ENCODE assay signal across 11 cellular contexts in genomic region chr6:47483516-47483852, GRCh38. TPM values are rescaled to one million over a fixed set of nuclear protein-coding genes. Genes with fewer than 3 reads are reported as not detected.
A peak's percentile ranks its signal among the peaks of the same experiment; 100 is the strongest.
DNase-seq lines count a peak whose midpoint lies in the region; ATAC-seq and TF ChIP-seq lines count a peak whose summit lies in the region.
"Had no signal": no experiment of that assay in that cellular context is flagged by ENCODE, and none has a peak within 500 bp of the region (broad histone marks: within the 10 kb centered on the region; RNA-seq: fewer than 3 reads in every experiment).

No MANE protein-coding gene starts in this region.

- TF ChIP-seq EP300 in stomach (IDR thresholded peaks at IDR 0.05) = no peak

- ATAC-seq in activated CD8-positive, alpha-beta T cell treated with anti-CD3 and anti-CD28 coated beads for 36 hours = no peak
- no peak for ATAC-seq in activated CD8-positive, alpha-beta T cell treated with anti-CD3 and anti-CD28 coated beads, Interleukin-2, amount 10 ng/mL, durations not matched to agents 7 days and 5 days
- ATAC-seq in HG03108 (IDR thresholded peaks at IDR 0.05; ENCODE audit: unreplicated experiment) = peak; percentile 24

- in situ Hi-C loops in mammary epithelial cell (cut with MboI; ENCODE audit: low sequenced_read_pairs in 2 of 2) = no loop called here

- TF ChIP-seq CTCF in activated CD8-positive, alpha-beta T cell treated with anti-CD3 and anti-CD28 coated beads for 36 hours (IDR thresholded peaks at IDR 0.05) = no peak
- TF ChIP-seq CTCF in mammary epithelial cell (conservative IDR thresholded peaks at IDR 0.05 in 1 of 2, IDR thresholded peaks at IDR 0.05 in 1 of 2; ENCODE audit: extremely low read depth in 1 of 2, insufficient read depth in 1 of 2, low read depth in 1 of 2, low read length in 2 of 2) = no peak
- no peak for TF ChIP-seq CTCF in stomach (IDR thresholded peaks at IDR 0.05)

- intact Hi-C loops in activated CD8-positive, alpha-beta T cell treated with anti-CD3 and anti-CD28 coated beads for 36 hours (cut with micrococcal nuclease) = no loop called here
- intact Hi-C loops in mammary epithelial cell (cut with micrococcal nuclease) = no loop called here
- intact Hi-C loops in stomach (cut with DNase I; ENCODE audit: low total_unique reads) = no loop called here

- H3K36me3 Mint-ChIP-seq in activated CD8-positive, alpha-beta T cell treated with anti-CD3 and anti-CD28 coated beads for 36 hours (ENCODE audit: low read depth) = peaks cover 5% of the 10 kb centered on the region
- peaks cover 17% of the 10 kb centered on the region for H3K36me3 Mint-ChIP-seq in activated CD8-positive, alpha-beta T cell treated with anti-CD3 and anti-CD28 coated beads, Interleukin-2, amount 10 ng/mL, durations not matched to agents 7 days and 5 days (ENCODE audit: low read depth)
- peaks cover 8% of the 10 kb centered on the region for H3K36me3 Mint-ChIP-seq in activated naive CD4-positive, alpha-beta T cell treated with anti-CD3 and anti-CD28 coated beads, Interleukin-2, amount 10 ng/mL, durations not matched to agents 7 days and 5 days

- dilution Hi-C loops in mammary epithelial cell (cut with HindIII; ENCODE audit: low sequenced_read_pairs) = no loop called here

- no peak overlapping the region for H3K9ac ChIP-seq in mammary epithelial cell (ENCODE audit: insufficient read depth, low read length)

- no TSS peak for BruUV-seq in mammary epithelial cell (replicated peaks; lab: Mats Ljungman, UMichigan)

- peaks cover 28% of the 10 kb centered on the region for H3K4me1 ChIP-seq in mammary epithelial cell (ENCODE audit: insufficient read depth, low read length)
- peaks cover 5 to 75% (median 49%) of the 10 kb centered on the region in 4 donors for H3K4me1 ChIP-seq in stomach

- CTCF ChIA-PET in activated CD8-positive, alpha-beta T cell treated with anti-CD3 and anti-CD28 coated beads for 36 hours (lab: Charles Lee) = interaction anchor here (1.4 kb wide), 1 partner anchor 13 kb away, joined by 4 read pairs; no protein-coding TSS in a partner anchor
- CTCF ChIA-PET in activated CD8-positive, alpha-beta T cell treated with anti-CD3 and anti-CD28 coated beads, Interleukin-2, amount 10 ng/mL, durations not matched to agents 7 days and 5 days (lab: Charles Lee) = no interaction called here
- CTCF ChIA-PET in mammary epithelial cell (lab: Charles Lee; ENCODE audit: low non-redundant PET) = no interaction called here
- CTCF ChIA-PET in activated naive CD4-positive, alpha-beta T cell treated with anti-CD3 and anti-CD28 coated beads, Interleukin-2, amount 10 ng/mL, durations not matched to agents 7 days and 5 days (lab: Charles Lee) = interaction anchor here (0.9 kb wide), 1 partner anchor 292 kb away, joined by 3 read pairs; no protein-coding TSS in a partner anchor

- H3K36me3 ChIP-seq in mammary epithelial cell (ENCODE audit: insufficient read depth, low read length) = no peaks in the 10 kb centered on the region
- no peaks in the 10 kb centered on the region for H3K36me3 ChIP-seq in stomach

- H3K4me3 Mint-ChIP-seq in activated CD8-positive, alpha-beta T cell treated with anti-CD3 and anti-CD28 coated beads for 36 hours = no peak overlapping the region
- no peak overlapping the region for H3K4me3 Mint-ChIP-seq in activated CD8-positive, alpha-beta T cell treated with anti-CD3 and anti-CD28 coated beads, Interleukin-2, amount 10 ng/mL, durations not matched to agents 7 days and 5 days
- no peak overlapping the region for H3K4me3 Mint-ChIP-seq in activated naive CD4-positive, alpha-beta T cell treated with anti-CD3 and anti-CD28 coated beads, Interleukin-2, amount 10 ng/mL, durations not matched to agents 7 days and 5 days

- peaks cover 31% of the 10 kb centered on the region for H4K20me1 ChIP-seq in mammary epithelial cell (ENCODE audit: insufficient read depth, low read length)

- H3K4me1 Mint-ChIP-seq in activated CD8-positive, alpha-beta T cell treated with anti-CD3 and anti-CD28 coated beads for 36 hours (ENCODE audit: low read depth) = peaks cover 63% of the 10 kb centered on the region
- peaks cover 45% of the 10 kb centered on the region for H3K4me1 Mint-ChIP-seq in activated CD8-positive, alpha-beta T cell treated with anti-CD3 and anti-CD28 coated beads, Interleukin-2, amount 10 ng/mL, durations not matched to agents 7 days and 5 days (ENCODE audit: low read depth)
- peaks cover 49% of the 10 kb centered on the region for H3K4me1 Mint-ChIP-seq in activated naive CD4-positive, alpha-beta T cell treated with anti-CD3 and anti-CD28 coated beads, Interleukin-2, amount 10 ng/mL, durations not matched to agents 7 days and 5 days

- no peak for DNase-seq in activated CD8-positive, alpha-beta T cell treated with anti-CD3 and anti-CD28 coated beads for 36 hours
- DNase-seq in activated CD8-positive, alpha-beta T cell treated with anti-CD3 and anti-CD28 coated beads, Interleukin-2, amount 10 ng/mL, durations not matched to agents 7 days and 5 days = no peak
- DNase-seq in mammary epithelial cell (no peak), stomach (no peak), HCEC 1CT (no peak), germinal center (ENCODE audit: low spot score) (no peak)
- no peak for DNase-seq in activated naive CD4-positive, alpha-beta T cell treated with anti-CD3 and anti-CD28 coated beads, Interleukin-2, amount 10 ng/mL, durations not matched to agents 7 days and 5 days
- DNase-seq: activated effector memory CD4-positive, alpha-beta T cell treated with Interleukin-2 at 50 U/mL for 16 hours; T-helper 9 cell had no signal

- peaks cover 87% of the 10 kb centered on the region for H3K79me2 ChIP-seq in mammary epithelial cell (ENCODE audit: insufficient read depth, low read length)

- H3K27ac Mint-ChIP-seq in activated CD8-positive, alpha-beta T cell treated with anti-CD3 and anti-CD28 coated beads for 36 hours = peak overlapping the region; percentile 12
- H3K27ac Mint-ChIP-seq in activated CD8-positive, alpha-beta T cell treated with anti-CD3 and anti-CD28 coated beads, Interleukin-2, amount 10 ng/mL, durations not matched to agents 7 days and 5 days = no peak overlapping the region
- H3K27ac Mint-ChIP-seq in activated naive CD4-positive, alpha-beta T cell treated with anti-CD3 and anti-CD28 coated beads, Interleukin-2, amount 10 ng/mL, durations not matched to agents 7 days and 5 days = no peak overlapping the region

- H3K27me3 Mint-ChIP-seq in activated CD8-positive, alpha-beta T cell treated with anti-CD3 and anti-CD28 coated beads for 36 hours = no peaks in the 10 kb centered on the region
- no peaks in the 10 kb centered on the region for H3K27me3 Mint-ChIP-seq in activated CD8-positive, alpha-beta T cell treated with anti-CD3 and anti-CD28 coated beads, Interleukin-2, amount 10 ng/mL, durations not matched to agents 7 days and 5 days (ENCODE audit: low read depth)
- no peaks in the 10 kb centered on the region for H3K27me3 Mint-ChIP-seq in activated naive CD4-positive, alpha-beta T cell treated with anti-CD3 and anti-CD28 coated beads, Interleukin-2, amount 10 ng/mL, durations not matched to agents 7 days and 5 days

- no peak for TF ChIP-seq POLR2A in stomach (IDR thresholded peaks at IDR 0.05)

- peak overlapping the region; percentile 64 for H3K4me2 ChIP-seq in mammary epithelial cell (ENCODE audit: insufficient read depth, low read depth, low read length)

- H3K4me3 ChIP-seq in mammary epithelial cell (replicated peaks in 1 of 3; ENCODE audit: insufficient read depth in 1 of 3, low read depth in 2 of 3, low read length in 3 of 3) = no peak overlapping the region
- no peak overlapping the region for H3K4me3 ChIP-seq in stomach
- H3K4me3 ChIP-seq: skin epidermis had no signal

- H3K9me3 Mint-ChIP-seq in activated CD8-positive, alpha-beta T cell treated with anti-CD3 and anti-CD28 coated beads for 36 hours = no peaks in the 10 kb centered on the region
- no peaks in the 10 kb centered on the region for H3K9me3 Mint-ChIP-seq in activated CD8-positive, alpha-beta T cell treated with anti-CD3 and anti-CD28 coated beads, Interleukin-2, amount 10 ng/mL, durations not matched to agents 7 days and 5 days (ENCODE audit: insufficient read depth)
- H3K9me3 Mint-ChIP-seq in activated naive CD4-positive, alpha-beta T cell treated with anti-CD3 and anti-CD28 coated beads, Interleukin-2, amount 10 ng/mL, durations not matched to agents 7 days and 5 days = no peaks in the 10 kb centered on the region

- POLR2A ChIA-PET in activated CD8-positive, alpha-beta T cell treated with anti-CD3 and anti-CD28 coated beads for 36 hours (lab: Charles Lee) = no interaction called here
- POLR2A ChIA-PET in activated CD8-positive, alpha-beta T cell treated with anti-CD3 and anti-CD28 coated beads, Interleukin-2, amount 10 ng/mL, durations not matched to agents 7 days and 5 days (lab: Charles Lee) = no interaction called here

- H3K27me3 ChIP-seq in mammary epithelial cell (ENCODE audit: insufficient read depth, low read length) = no peaks in the 10 kb centered on the region
- H3K27me3 ChIP-seq in stomach = no peaks in the 10 kb centered on the region

- H3K9me3 ChIP-seq in mammary epithelial cell (replicated peaks; ENCODE audit: insufficient read depth, low read length) (no peaks in the 10 kb centered on the region), stomach (no peaks in the 10 kb centered on the region)

- H2AFZ ChIP-seq in mammary epithelial cell (ENCODE audit: low read depth, low read length) = no peak overlapping the region

- H3K27ac ChIP-seq in mammary epithelial cell (ENCODE audit: insufficient read depth, low read depth, low read length) (peak overlapping the region; percentile 48), stomach (peak overlapping the region in 4 of 5 donors; percentile 12 to 29 (median 22))

RNA-seq across cellular contexts. Expression of gene CD2AP, which starts 5.9 kb away (rescaled TPM):
- 10 to 100 TPM; 28.3 to 29.2 TPM for total RNA-seq in activated CD8-positive, alpha-beta T cell treated with anti-CD3 and anti-CD28 coated beads for 36 hours
- total RNA-seq in activated CD8-positive, alpha-beta T cell treated with anti-CD3 and anti-CD28 coated beads, Interleukin-2, amount 10 ng/mL, durations not matched to agents 7 days and 5 days = 10 to 100 TPM; 38.8 to 39.2 TPM
- total RNA-seq in mammary epithelial cell (10 to 100 TPM; 20.0 to 28.1 TPM), stomach (100 to 1,000 TPM in 1 of 5 donors, 10 to 100 TPM in 4; 13.4 to 118 (median 50.0) TPM)
- polyA plus RNA-seq in mammary epithelial cell (7.7 TPM), stomach (10 to 100 TPM; 10.3 to 46.0 (median 17.7) TPM)
- 22.0 TPM for polyA minus RNA-seq in mammary epithelial cell

Comparison
In these comparisons a context has a peak if more than half of its experiments do, and no peak if none do; other contexts are left out.
1. CTCF ChIA-PET loops: an anchor here in activated CD8-positive, alpha-beta T cell treated with anti-CD3 and anti-CD28 coated beads for 36 hours (1.4 kb wide) and activated naive CD4-positive, alpha-beta T cell treated with anti-CD3 and anti-CD28 coated beads, Interleukin-2, amount 10 ng/mL, durations not matched to agents 7 days and 5 days (0.9 kb wide); none called in activated CD8-positive, alpha-beta T cell treated with anti-CD3 and anti-CD28 coated beads, Interleukin-2, amount 10 ng/mL, durations not matched to agents 7 days and 5 days and mammary epithelial cell.